Comparison of ENCODE assay signal across 25 cellular contexts in genomic region chr1:83796409-83796808, GRCh38.
A peak's percentile ranks its signal among the peaks of the same experiment; 100 is the strongest.
DNase-seq lines count a peak whose midpoint lies in the region; ATAC-seq and TF ChIP-seq lines count a peak whose summit lies in the region.
"Had no signal": no experiment of that assay in that cellular context is flagged by ENCODE, and none has a peak within 500 bp of the region (broad histone marks: within the 10 kb centered on the region; RNA-seq: fewer than 3 reads in every experiment).

No MANE protein-coding gene starts in this region.

- peak; percentile 84 for DNase-seq in AG10803 (ENCODE audit: low read depth)
- DNase-seq in fibroblast of gingiva (ENCODE audit: low read depth) = peak; percentile 79
- DNase-seq in myocyte (ENCODE audit: low read depth) = peak; percentile 58
- DNase-seq in SHP77 (lab: John Stamatoyannopoulos, UW) = no peak
- DNase-seq in NCI-H2107 treated with DMSO at 0.1 percent for 48 hours (lab: John Stamatoyannopoulos, UW; ENCODE audit: unreplicated experiment) = no peak
- DNase-seq in stimulated activated CD4-positive, alpha-beta T cell treated with anti-CD3 and anti-CD28 coated beads, Interleukin-4, amount 100 ng/mL, for 24 hours = no peak
- DNase-seq: activated B cell treated with CpG ODN at 0.5 μM for 24 hours; activated CD4-positive, alpha-beta T cell treated with anti-CD3 and anti-CD28 coated beads, Interleukin-2, amount 10 ng/mL, durations not matched to agents 7 days and 5 days; activated gamma-delta T cell treated with Interleukin-2 at 50 U/mL for 16 hours; activated T-cell treated with anti-CD3 and anti-CD28 coated beads, Interleukin-2, amount 50 U/mL, for 4 hours; caudate nucleus; CD8-positive, alpha-beta T cell; gastrocnemius medialis; NCI-H1092; NCI-H1694; NCI-H2171; NCI-H510A; ovary; small intestine; stimulated activated naive CD8-positive, alpha-beta T cell treated with anti-CD3 and anti-CD28 coated beads, Interleukin-15, Interleukin-2, amounts not matched to agents 100 U/mL and 50 U/mL, for 24 hours; testis had no signal

- no peak for TF ChIP-seq RAD21 in Ishikawa (IDR thresholded peaks at IDR 0.05; ENCODE audit: low read depth)

- TF ChIP-seq EP300 in Ishikawa (IDR thresholded peaks at IDR 0.05; ENCODE audit: borderline replicate concordance) = no peak

- no peak for ATAC-seq in HG03159 (IDR thresholded peaks at IDR 0.05; ENCODE audit: unreplicated experiment)
- ATAC-seq: activated T-cell treated with anti-CD3 and anti-CD28 coated beads, Interleukin-2, amount 50 U/mL, for 4 hours; CD8-positive, alpha-beta T cell; esophagus mucosa; gastrocnemius medialis; left lobe of liver; stimulated activated naive CD8-positive, alpha-beta T cell treated with anti-CD3 and anti-CD28 coated beads, Interleukin-15, Interleukin-2, amounts not matched to agents 100 U/mL and 50 U/mL, for 24 hours had no signal

- H3K4me3 ChIP-seq in AG10803 (ENCODE audit: low read length) = no peak overlapping the region
- H3K4me3 ChIP-seq: gastrocnemius medialis, ovary, testis had no signal

- no peak for TF ChIP-seq CTCF in AG10803 (conservative IDR thresholded peaks at IDR 0.05; ENCODE audit: low read length)

TF ChIP-seq in Ishikawa, 13 proteins besides CTCF, POLR2A, EP300 and RAD21:
- TF ChIP-seq CEBPB (IDR thresholded peaks at IDR 0.05) (peak; percentile 74), TAF1 (IDR thresholded peaks at IDR 0.05; ENCODE audit: low read depth) (no peak), CREB1 (IDR thresholded peaks at IDR 0.05; ENCODE audit: low read depth) (no peak)

Comparison
In these comparisons a context has a peak if more than half of its experiments do, and no peak if none do; other contexts are left out.
1. DNase-seq: peak in AG10803 (single experiment), fibroblast of gingiva (single experiment) and myocyte (single experiment); none in SHP77 (0 of 2), NCI-H2107 treated with DMSO at 0.1 percent for 48 hours (single experiment) and stimulated activated CD4-positive, alpha-beta T cell treated with anti-CD3 and anti-CD28 coated beads, Interleukin-4, amount 100 ng/mL, for 24 hours (single experiment).